ENCODE assay signal across 15 cellular contexts in genomic region chr5:28495876-28496275, GRCh38.
A peak's percentile ranks its signal among the peaks of the same experiment; 100 is the strongest.
DNase-seq lines count a peak whose midpoint lies in the region; ATAC-seq, FAIRE-seq and TF ChIP-seq lines count a peak whose summit lies in the region.
"Had no signal": no experiment of that assay in that cellular context is flagged by ENCODE, and none has a peak within 500 bp of the region (broad histone marks: within the 10 kb centered on the region; RNA-seq: fewer than 3 reads in every experiment).

No MANE protein-coding gene starts in this region.

- H3K36me3 ChIP-seq in RWPE2 (ENCODE audit: low read depth) = no peaks in the 10 kb centered on the region
- no peaks in the 10 kb centered on the region for H3K36me3 ChIP-seq in trophoblast cell (ENCODE audit: control insufficient read depth in 1 of 2, insufficient read depth in 2 of 2, low read length in 2 of 2)
- H3K36me3 ChIP-seq: BLaER1 treated with 17β-estradiol and CSF1 and Interleukin-3, amounts not matched to agents 10 nM and 100 nM; HAP-1 had no signal

- no peaks in the 10 kb centered on the region for H3K27me3 ChIP-seq in RWPE2 (ENCODE audit: insufficient read depth, poor library complexity, severe bottlenecking)
- no peaks in the 10 kb centered on the region for H3K27me3 ChIP-seq in foreskin keratinocyte
- no peaks in the 10 kb centered on the region for H3K27me3 ChIP-seq in trophoblast cell (ENCODE audit: insufficient read depth, low read length)
- H3K27me3 ChIP-seq: BLaER1 treated with 17β-estradiol and CSF1 and Interleukin-3, amounts not matched to agents 10 nM and 100 nM had no signal

- no peaks in the 10 kb centered on the region for H3K36me3 Mint-ChIP-seq in activated T-cell treated with anti-CD3 and anti-CD28 coated beads, Interleukin-2, amount 50 U/mL, for 4 hours (ENCODE audit: insufficient read depth)
- H3K36me3 Mint-ChIP-seq: CD8-positive, alpha-beta T cell had no signal

- no peaks in the 10 kb centered on the region for H3K27me3 Mint-ChIP-seq in activated T-cell treated with anti-CD3 and anti-CD28 coated beads, Interleukin-2, amount 50 U/mL, for 4 hours (ENCODE audit: low read depth)
- H3K27me3 Mint-ChIP-seq: B cell had no signal

- no CpG with 5 or more reads among the region's 3 CpGs for WGBS in trophoblast cell (ENCODE audit: extremely low coverage, insufficient coverage, insufficient read length)

- FAIRE-seq in HTR-8/SVneo (lab: Jason Lieb, UNC) (peak; percentile 63), D721Med (lab: Jason Lieb, UNC) (no peak)
- FAIRE-seq: G401.6, GM12891, GM19239, H1 had no signal

- H3K4me3 ChIP-seq in RWPE2 (ENCODE audit: severe bottlenecking) (no peak overlapping the region), trophoblast cell (ENCODE audit: low read depth, low read length) (no peak overlapping the region)
- H3K4me3 ChIP-seq: BLaER1 treated with 17β-estradiol and CSF1 and Interleukin-3, amounts not matched to agents 10 nM and 100 nM; HAP-1 had no signal

- no peak overlapping the region for H3K27ac ChIP-seq in RWPE2 (ENCODE audit: poor library complexity, severe bottlenecking)
- no peak overlapping the region for H3K27ac ChIP-seq in foreskin keratinocyte
- H3K27ac ChIP-seq in trophoblast cell (ENCODE audit: low read depth, low read length) = no peak overlapping the region
- H3K27ac ChIP-seq: BLaER1 treated with 17β-estradiol and CSF1 and Interleukin-3, amounts not matched to agents 10 nM and 100 nM had no signal

- H3K4me3 Mint-ChIP-seq in activated T-cell treated with anti-CD3 and anti-CD28 coated beads, Interleukin-2, amount 50 U/mL, for 4 hours = no peak overlapping the region
- H3K4me3 Mint-ChIP-seq: B cell; CD8-positive, alpha-beta T cell had no signal

- peak; percentile 68 for ATAC-seq in RWPE2 (ENCODE audit: low read depth)
- no peak for ATAC-seq in foreskin keratinocyte
- no peak for ATAC-seq in activated T-cell treated with anti-CD3 and anti-CD28 coated beads, Interleukin-2, amount 50 U/mL, for 4 hours
- ATAC-seq: CD8-positive, alpha-beta T cell had no signal

- H4K91ac ChIP-seq in trophoblast cell (ENCODE audit: low read depth, low read length) = no peak overlapping the region

- no peak overlapping the region for H3K14ac ChIP-seq in trophoblast cell (ENCODE audit: low read length)

- H3K4me1 ChIP-seq in RWPE2 (ENCODE audit: insufficient read depth, poor library complexity, severe bottlenecking) = peaks cover 10% of the 10 kb centered on the region
- H3K4me1 ChIP-seq in foreskin keratinocyte = no peaks in the 10 kb centered on the region
- no peaks in the 10 kb centered on the region for H3K4me1 ChIP-seq in trophoblast cell (ENCODE audit: control insufficient read depth in 1 of 2, insufficient read depth in 2 of 2, low read length in 2 of 2)
- H3K4me1 ChIP-seq: BLaER1 treated with 17β-estradiol and CSF1 and Interleukin-3, amounts not matched to agents 10 nM and 100 nM; HAP-1 had no signal

- no peak overlapping the region for H3K4ac ChIP-seq in trophoblast cell (ENCODE audit: low read depth, low read length)

- H4K8ac ChIP-seq in trophoblast cell (ENCODE audit: low read depth, low read length) = no peak overlapping the region

- no peak overlapping the region for H3K23ac ChIP-seq in trophoblast cell (ENCODE audit: low read length)

- H3K9me3 ChIP-seq in RWPE2 (ENCODE audit: severe bottlenecking) = no peaks in the 10 kb centered on the region
- H3K9me3 ChIP-seq in trophoblast cell (ENCODE audit: insufficient read depth, low read depth, low read length) = no peaks in the 10 kb centered on the region
- H3K9me3 ChIP-seq: BLaER1 treated with 17β-estradiol and CSF1 and Interleukin-3, amounts not matched to agents 10 nM and 100 nM; HAP-1 had no signal

- TF ChIP-seq CTCF in RWPE2 (IDR thresholded peaks at IDR 0.05; ENCODE audit: poor library complexity, severe bottlenecking) = no peak
- TF ChIP-seq CTCF in foreskin keratinocyte (conservative IDR thresholded peaks at IDR 0.05) = no peak
- TF ChIP-seq CTCF in D721Med (IDR thresholded peaks at IDR 0.05; ENCODE audit: insufficient read depth, missing control alignments) = no peak

- H2BK5ac ChIP-seq in trophoblast cell (ENCODE audit: low read depth, low read length, poor library complexity) = no peak overlapping the region

- no peak overlapping the region for H2AK5ac ChIP-seq in trophoblast cell (ENCODE audit: low read length)

- no peak overlapping the region for H2BK12ac ChIP-seq in trophoblast cell (ENCODE audit: low read length)

- no peak overlapping the region for H4K12ac ChIP-seq in trophoblast cell (ENCODE audit: low read depth, low read length)

- no peak overlapping the region for H3K9ac ChIP-seq in trophoblast cell (ENCODE audit: low read length)
- H3K9ac ChIP-seq: BLaER1 treated with 17β-estradiol and CSF1 and Interleukin-3, amounts not matched to agents 10 nM and 100 nM had no signal

- H2AFZ ChIP-seq in trophoblast cell (ENCODE audit: insufficient read depth, low read length, poor library complexity) = no peak overlapping the region

- DNase-seq in HTR-8/SVneo (ENCODE audit: insufficient read length, low spot score) = no peak
- no peak for DNase-seq in RWPE2 (ENCODE audit: low spot score)
- peak; percentile 26 to 55 for DNase-seq in foreskin keratinocyte
- DNase-seq in trophoblast cell = peak in 1 of 2 donors; percentile 47
- DNase-seq in activated T-cell treated with anti-CD3 and anti-CD28 coated beads, Interleukin-2, amount 50 U/mL, for 4 hours = no peak
- DNase-seq in D721Med (ENCODE audit: insufficient read length, low spot score) = no peak
- no peak for DNase-seq in activated CD4-positive, alpha-beta T cell treated with anti-CD3 and anti-CD28 coated beads, Interleukin-2, amount 50 U/mL, for 1 hour
- DNase-seq: CD8-positive, alpha-beta T cell had no signal

- H3K79me1 ChIP-seq in trophoblast cell (ENCODE audit: low read length) = no peaks in the 10 kb centered on the region

- H3K79me2 ChIP-seq in trophoblast cell (ENCODE audit: control insufficient read depth, insufficient read depth, low read length, poor library complexity) = no peaks in the 10 kb centered on the region

- H3K9me3 Mint-ChIP-seq in activated T-cell treated with anti-CD3 and anti-CD28 coated beads, Interleukin-2, amount 50 U/mL, for 4 hours = peaks cover 23% of the 10 kb centered on the region

- H3K4me1 Mint-ChIP-seq in activated T-cell treated with anti-CD3 and anti-CD28 coated beads, Interleukin-2, amount 50 U/mL, for 4 hours (ENCODE audit: low read depth) = no peaks in the 10 kb centered on the region
- H3K4me1 Mint-ChIP-seq: B cell had no signal

- H3K4me2 ChIP-seq in trophoblast cell (ENCODE audit: low read length) = peak overlapping the region; percentile 23
- H3K4me2 ChIP-seq: BLaER1 treated with 17β-estradiol and CSF1 and Interleukin-3, amounts not matched to agents 10 nM and 100 nM had no signal

- H3K18ac ChIP-seq in trophoblast cell (ENCODE audit: low read length) = no peak overlapping the region

- no peak overlapping the region for H2BK120ac ChIP-seq in trophoblast cell (ENCODE audit: insufficient read depth, low read length, poor library complexity)

Comparison
In these comparisons a context has a peak if more than half of its experiments do, and no peak if none do; other contexts are left out.
1. DNase-seq: peak in foreskin keratinocyte (2 of 2); none in HTR-8/SVneo (single experiment), RWPE2 (single experiment), activated T-cell treated with anti-CD3 and anti-CD28 coated beads, Interleukin-2, amount 50 U/mL, for 4 hours (single experiment), D721Med (single experiment) and activated CD4-positive, alpha-beta T cell treated with anti-CD3 and anti-CD28 coated beads, Interleukin-2, amount 50 U/mL, for 1 hour (single experiment).